29 cellular contexts compared by ENCODE assay signal in the genomic region with DNA sequence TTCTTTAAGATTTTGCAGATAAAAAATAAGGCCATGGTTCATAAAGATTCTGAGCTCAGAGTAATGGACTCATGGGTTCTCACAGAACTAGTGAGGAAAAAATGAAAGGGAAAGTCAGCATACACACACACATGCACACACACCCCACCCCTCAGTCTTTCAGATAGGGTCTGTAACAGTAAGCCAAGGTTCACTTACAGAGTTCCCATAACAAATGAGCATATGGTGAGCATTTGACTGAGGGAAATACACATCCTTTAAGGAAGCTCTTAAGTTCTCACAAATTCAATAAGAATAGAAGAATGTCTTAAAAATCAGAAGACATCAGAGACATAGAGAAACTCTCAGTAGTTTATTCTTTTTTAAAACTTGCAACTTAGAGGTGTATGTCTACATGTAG. TPM values are rescaled to one million over a fixed set of nuclear protein-coding genes. Genes with fewer than 3 reads are reported as not detected.
"Had no signal": no experiment of that assay in that cellular context is flagged by ENCODE, and none has a peak within 500 bp of the region (broad histone marks: within the 10 kb centered on the region; RNA-seq: fewer than 3 reads in every experiment).

No MANE protein-coding gene starts in this region.

- H3K9me3 Mint-ChIP-seq: effector memory CD8-positive, alpha-beta T cell had no signal

- H3K4me3 ChIP-seq: esophagus squamous epithelium, gastroesophageal sphincter, heart right ventricle, lower lobe of right lung, mucosa of descending colon, neural progenitor cell, psoas muscle, sigmoid colon, thoracic aorta, tibial nerve, upper lobe of right lung, uterus had no signal

- H2AFZ ChIP-seq: neural progenitor cell had no signal

- H3K9ac ChIP-seq: neural progenitor cell had no signal

- H3K36me3 Mint-ChIP-seq: stimulated activated naive B cell treated with anti-CD40 and anti-IgM and Interleukin-4, amounts not matched to agents 10 μg/mL and 1 μg/mL and 100 μg/mL, for 72 hours had no signal

- H3K27ac Mint-ChIP-seq: effector memory CD8-positive, alpha-beta T cell; immature natural killer cell; naive B cell; natural killer cell treated with Interleukin-12 subunit alpha and Interleukin-12 subunit beta and Interleukin-15 and Interleukin-18, amount 100 ng/mL, for 72 hours; neural progenitor cell; stimulated activated naive B cell treated with anti-CD40 and anti-IgM and Interleukin-4, amounts not matched to agents 10 μg/mL and 1 μg/mL and 100 μg/mL, for 72 hours; stimulated activated naive CD8-positive, alpha-beta T cell treated with anti-CD3 and anti-CD28 coated beads, Interleukin-15, Interleukin-2, amounts not matched to agents 100 ng/mL and 50 ng/mL, for 24 hours had no signal

- H3K4me2 ChIP-seq: neural progenitor cell had no signal

- ATAC-seq: effector memory CD8-positive, alpha-beta T cell; gastroesophageal sphincter; heart right ventricle; lower lobe of right lung; mucosa of descending colon; natural killer cell treated with Interleukin-12 subunit alpha and Interleukin-12 subunit beta and Interleukin-15 and Interleukin-18, amount 100 ng/mL, for 72 hours; psoas muscle; right cardiac atrium; stimulated activated naive B cell treated with anti-CD40 and anti-IgM and Interleukin-4, amounts not matched to agents 10 μg/mL and 1 μg/mL and 100 μg/mL, for 72 hours; upper lobe of right lung had no signal

- H3K4me1 ChIP-seq: esophagus squamous epithelium, lower lobe of right lung, sigmoid colon, upper lobe of right lung, uterus had no signal

- H3K4me1 Mint-ChIP-seq: immature natural killer cell, naive B cell had no signal

- H3K27me3 ChIP-seq: esophagus squamous epithelium, gastroesophageal sphincter, heart right ventricle, neural progenitor cell, sigmoid colon, tibial nerve, upper lobe of right lung, uterus had no signal

- H3K36me3 ChIP-seq: esophagus squamous epithelium, gastroesophageal sphincter, heart right ventricle, lower lobe of right lung, neural progenitor cell, sigmoid colon, thoracic aorta, tibial nerve, upper lobe of right lung, uterus had no signal

- H3K4me3 Mint-ChIP-seq: effector memory CD8-positive, alpha-beta T cell; immature natural killer cell; naive B cell; natural killer cell treated with Interleukin-12 subunit alpha and Interleukin-12 subunit beta and Interleukin-15 and Interleukin-18, amount 100 ng/mL, for 72 hours; neural progenitor cell; stimulated activated naive B cell treated with anti-CD40 and anti-IgM and Interleukin-4, amounts not matched to agents 10 μg/mL and 1 μg/mL and 100 μg/mL, for 72 hours; stimulated activated naive CD8-positive, alpha-beta T cell treated with anti-CD3 and anti-CD28 coated beads, Interleukin-15, Interleukin-2, amounts not matched to agents 100 ng/mL and 50 ng/mL, for 24 hours had no signal

- H3K27ac ChIP-seq: esophagus squamous epithelium, gastroesophageal sphincter, heart right ventricle, lower lobe of right lung, neural progenitor cell, psoas muscle, sigmoid colon, thoracic aorta, tibial nerve, upper lobe of right lung had no signal

- DNase-seq: cerebellar nuclear complex; cortex of kidney; effector memory CD8-positive, alpha-beta T cell; erythroblast; esophagus squamous epithelium; heart right ventricle; hypothalamus; immature natural killer cell; islet precursor cell; left ventricle myocardium superior; lower lobe of right lung; mucosa of descending colon; naive B cell; psoas muscle; right cardiac atrium; sigmoid colon; stimulated activated CD4-positive, alpha-beta T cell treated with anti-CD3 and anti-CD28 coated beads, Interleukin-2, amount 100 ng/mL, for 48 hours; stimulated activated naive B cell treated with anti-CD40 and anti-IgM and Interleukin-4, amounts not matched to agents 10 μg/mL and 1 μg/mL and 100 μg/mL, for 72 hours; upper lobe of right lung; uterus had no signal

- H3K9me3 ChIP-seq: gastroesophageal sphincter, heart right ventricle, lower lobe of right lung, mucosa of descending colon, psoas muscle, sigmoid colon, thoracic aorta, tibial nerve, upper lobe of right lung, uterus had no signal

RNA-seq across cellular contexts. Expression of a gene that starts 57.9 kb away (rescaled TPM):
- total RNA-seq: dermis microvascular lymphatic vessel endothelial cell; esophagus squamous epithelium; gastroesophageal sphincter; lower lobe of right lung; mucosa of descending colon; natural killer cell treated with Interleukin-12 subunit alpha and Interleukin-12 subunit beta and Interleukin-15 and Interleukin-18, amount 100 ng/mL, for 72 hours; osteocyte; renal cortical epithelial cell; sigmoid colon; thoracic aorta; tibial nerve; upper lobe of right lung; uterus had no signal
- polyA plus RNA-seq: immature natural killer cell, psoas muscle, sigmoid colon had no signal
